25 cellular contexts compared by ENCODE assay signal in genomic region chrX:109928596-109929335, GRCh38.
DNase-seq lines count a peak whose midpoint lies in the region; ATAC-seq, FAIRE-seq and TF ChIP-seq lines count a peak whose summit lies in the region.
"Had no signal": no experiment of that assay in that cellular context is flagged by ENCODE, and none has a peak within 500 bp of the region (broad histone marks: within the 10 kb centered on the region; RNA-seq: fewer than 3 reads in every experiment).

No MANE protein-coding gene starts in this region.

- intact Hi-C loops in heart right ventricle (cut with DNase I) (loop anchor here in 4 of 10 donors (5.0 to 10.0 kb wide), 3 partner anchors 64 to 76 kb away; partner anchors contain the start of gene TMEM164 (in 3 of the 4)), Right ventricle myocardium inferior (cut with DNase I) (loop anchor here (5.0 kb wide), 2 partner anchors 74 to 119 kb away; partner anchors contain the start of gene TMEM164), aorta (cut with DNase I) (no loop called here)

- H3K9me3 ChIP-seq in heart right ventricle: no peaks in the 10 kb centered on the region
- no peaks in the 10 kb centered on the region for H3K9me3 ChIP-seq in WERI-Rb-1 (ENCODE audit: severe bottlenecking)
- no peaks in the 10 kb centered on the region for H3K9me3 ChIP-seq in aorta (ENCODE audit: control insufficient read depth, low read length)
- H3K9me3 ChIP-seq: HAP-1, SJCRH30 had no signal

- no peak for TF ChIP-seq POLR2A in GM12891 (IDR thresholded peaks at IDR 0.05; ENCODE audit: low read depth, low read length)

- peaks cover 0 to 11% (median 0%) of the 10 kb centered on the region in 9 donors for H3K4me1 ChIP-seq in heart right ventricle
- no peaks in the 10 kb centered on the region for H3K4me1 ChIP-seq in aorta (ENCODE audit: control insufficient read depth in 1 of 2, insufficient read depth in 2 of 2, low read length in 2 of 2)
- H3K4me1 ChIP-seq: BLaER1 treated with 17β-estradiol and CSF1 and Interleukin-3, amounts not matched to agents 10 nM and 100 nM; HAP-1; SJCRH30 had no signal

- TF ChIP-seq CTCF in heart right ventricle (IDR thresholded peaks at IDR 0.05) (no peak), WERI-Rb-1 (IDR thresholded peaks at IDR 0.05; ENCODE audit: low read depth, low read length) (no peak)

- peak overlapping the region in 7 of 10 donors; percentile 55 to 82 (median 77) for H3K27ac ChIP-seq in heart right ventricle
- no peak overlapping the region for H3K27ac ChIP-seq in WERI-Rb-1
- H3K27ac ChIP-seq in aorta (ENCODE audit: low read depth in 1 of 2, low read length in 2 of 2): no peak overlapping the region
- H3K27ac ChIP-seq: BLaER1 treated with 17β-estradiol and CSF1 and Interleukin-3, amounts not matched to agents 10 nM and 100 nM; HL-60; SJCRH30 had no signal

- WGBS in heart right ventricle, 2 donors: 81 to 85% methylated on average over 6 of the region's 6 CpGs
- 72 to 97% methylated on average over 6 of the region's 6 CpGs for WGBS in aorta, 2 donors

- H3K27me3 ChIP-seq in heart right ventricle: peaks cover 0 to 37% (median 0%) of the 10 kb centered on the region in 7 donors
- no peaks in the 10 kb centered on the region for H3K27me3 ChIP-seq in WERI-Rb-1 (ENCODE audit: insufficient read depth, low read depth, severe bottlenecking)
- no peaks in the 10 kb centered on the region for H3K27me3 ChIP-seq in aorta (ENCODE audit: control insufficient read depth in 1 of 2, insufficient read depth in 2 of 2, low read length in 1 of 2)
- H3K27me3 ChIP-seq: SJCRH30 had no signal

- no peak for ATAC-seq in heart right ventricle
- ATAC-seq in Right ventricle myocardium inferior: no peak
- peak; percentile 22 for ATAC-seq in aorta (ENCODE audit: low FRiP score)
- ATAC-seq: HepG2, Panc1 had no signal

- no peak for FAIRE-seq in GM12891 (lab: Jason Lieb, UNC)
- FAIRE-seq: HepG2 had no signal

- H3K36me3 ChIP-seq in heart right ventricle (no peaks in the 10 kb centered on the region), WERI-Rb-1 (no peaks in the 10 kb centered on the region), aorta (ENCODE audit: control insufficient read depth in 1 of 2, insufficient read depth in 2 of 2, low read length in 1 of 2) (no peaks in the 10 kb centered on the region)
- H3K36me3 ChIP-seq: BLaER1 treated with 17β-estradiol and CSF1 and Interleukin-3, amounts not matched to agents 10 nM and 100 nM; HAP-1; SJCRH30 had no signal

- no peak overlapping the region for H3K4me3 ChIP-seq in heart right ventricle
- H3K4me3 ChIP-seq in WERI-Rb-1 (ENCODE audit: low read depth, low read length): no peak overlapping the region
- H3K4me3 ChIP-seq in aorta (ENCODE audit: low read length in 2 of 2): no peak overlapping the region
- H3K4me3 ChIP-seq: BLaER1 treated with 17β-estradiol and CSF1 and Interleukin-3, amounts not matched to agents 10 nM and 100 nM; GM23338; HAP-1; SJCRH30 had no signal

- DNase-seq in heart right ventricle (no peak), Right ventricle myocardium inferior (ENCODE audit: missing footprints) (no peak), WERI-Rb-1 (peak; percentile 36), nucleus accumbens (lab: John Stamatoyannopoulos, UW) (peak in 29 of 56 donors; percentile 0 to 69 (median 29)), aorta (no peak), GM12891 (ENCODE audit: insufficient read length, low spot score) (no peak)
- DNase-seq in activated CD4-positive, alpha-beta T cell treated with anti-CD3 and anti-CD28 coated beads, Interleukin-2, amount 50 U/mL, for 48 hours: no peak
- DNase-seq: 8988T; Calu3; CD4-positive, alpha-beta memory T cell; DMS153; GDM1; KBM-7; NCI-H1092; NCI-H1436; NCI-H2029; NCI-H2227 treated with DMSO at 0.1 percent for 48 hours; NCI-H510A; SJCRH30 had no signal

TF ChIP-seq in GM12891, 5 proteins besides CTCF, POLR2A, EP300 and RAD21:
- no peak for TF ChIP-seq POLR2AphosphoS5 (IDR thresholded peaks at IDR 0.05; ENCODE audit: low read depth, low read length)
- no peak for TF ChIP-seq PAX5 (IDR thresholded peaks at IDR 0.05; ENCODE audit: insufficient read depth, low read length, severe bottlenecking)
- no peak for TF ChIP-seq POU2F2 (IDR thresholded peaks at IDR 0.05; ENCODE audit: low read depth, low read length)
- TF ChIP-seq SPI1 (IDR thresholded peaks at IDR 0.05; ENCODE audit: low read depth, low read length): no peak
- no peak for TF ChIP-seq TAF1 (IDR thresholded peaks at IDR 0.05; ENCODE audit: low read depth, low read length)
TF ChIP-seq in GM12891: peak in this region for 0.

Comparison
In these comparisons a context has a peak if more than half of its experiments do, and no peak if none do; other contexts are left out.
1. DNase-seq: peak in WERI-Rb-1 (single experiment) and nucleus accumbens (29 of 56); none in heart right ventricle (0 of 2), Right ventricle myocardium inferior (single experiment), aorta (0 of 2), GM12891 (single experiment) and activated CD4-positive, alpha-beta T cell treated with anti-CD3 and anti-CD28 coated beads, Interleukin-2, amount 50 U/mL, for 48 hours (0 of 2).
2. H3K27ac ChIP-seq: peak in heart right ventricle (7 of 10); none in WERI-Rb-1 (single experiment) and aorta (0 of 2).